14 cellular contexts compared by ENCODE assay signal in genomic region chr2:148546270-148546669, GRCh38.
DNase-seq lines count a peak whose midpoint lies in the region; ATAC-seq and TF ChIP-seq lines count a peak whose summit lies in the region.
"Had no signal": no experiment of that assay in that cellular context is flagged by ENCODE, and none has a peak within 500 bp of the region (broad histone marks: within the 10 kb centered on the region; RNA-seq: fewer than 3 reads in every experiment).

No MANE protein-coding gene starts in this region.

- no peak overlapping the region for H3K4me3 ChIP-seq in DND-41 (ENCODE audit: low read depth in 1 of 2, low read length in 2 of 2)
- H3K4me3 ChIP-seq: neural progenitor cell, skin epidermis, transverse colon had no signal

- no peak overlapping the region for H3K27ac ChIP-seq in DND-41 (ENCODE audit: low read length)
- H3K27ac ChIP-seq: neural progenitor cell, skin epidermis, transverse colon had no signal

- H4K20me1 ChIP-seq in DND-41 (ENCODE audit: insufficient read depth, low read length), result no peaks in the 10 kb centered on the region

- H3K79me2 ChIP-seq in DND-41 (ENCODE audit: insufficient read depth, low read length), result no peaks in the 10 kb centered on the region

- H3K4me2 ChIP-seq in DND-41 (ENCODE audit: insufficient read depth, low read length), result no peak overlapping the region
- H3K4me2 ChIP-seq: neural progenitor cell had no signal

- H3K36me3 ChIP-seq in DND-41 (ENCODE audit: insufficient read depth, low read length), result no peaks in the 10 kb centered on the region
- H3K36me3 ChIP-seq: neural progenitor cell, transverse colon had no signal

- H3K9me3 ChIP-seq in DND-41 (ENCODE audit: insufficient read depth, low read length, severe bottlenecking), result no peaks in the 10 kb centered on the region
- H3K9me3 ChIP-seq: transverse colon had no signal

- no peak overlapping the region for H2AFZ ChIP-seq in DND-41 (ENCODE audit: low read depth, low read length)
- H2AFZ ChIP-seq: neural progenitor cell had no signal

- no peak for TF ChIP-seq CTCF in DND-41 (IDR thresholded peaks at IDR 0.05; ENCODE audit: borderline replicate concordance, extremely low read depth, low read length, poor library complexity, severe bottlenecking)

- peaks cover 15% of the 10 kb centered on the region for H3K4me1 ChIP-seq in DND-41 (ENCODE audit: insufficient read depth, low read length)
- H3K4me1 ChIP-seq: neural progenitor cell, transverse colon had no signal

- DNase-seq in DND-41, result peak; percentile 30
- peak; percentile 47 for DNase-seq in KG1 (lab: John Stamatoyannopoulos, UW)
- peak; percentile 81 for DNase-seq in UCSD-AML1 (lab: John Stamatoyannopoulos, UW; ENCODE audit: unreplicated experiment)
- peak; percentile 25 for DNase-seq in kidney tubule cell (ENCODE audit: low spot score)
- no peak for DNase-seq in central memory CD4-positive, alpha-beta T cell
- no peak for DNase-seq in superior temporal gyrus (ENCODE audit: extremely low spot score)
- no peak for DNase-seq in stimulated activated CD4-positive, alpha-beta T cell treated with anti-CD3 and anti-CD28 coated beads, Interleukin-4, amount 100 ng/mL, for 4 hours
- DNase-seq: head of caudate nucleus, left colon, NCI-H146, transverse colon had no signal

- no peak overlapping the region for H3K9ac ChIP-seq in DND-41 (ENCODE audit: low read depth, low read length)
- H3K9ac ChIP-seq: neural progenitor cell had no signal

- ATAC-seq in DND-41 (ENCODE audit: insufficient read depth, low read depth) (peak; percentile 73), HG03342 (IDR thresholded peaks at IDR 0.05; ENCODE audit: unreplicated experiment) (no peak)
- ATAC-seq: left colon had no signal

- H3K27me3 ChIP-seq in DND-41 (ENCODE audit: insufficient read depth, low read length, poor library complexity), result no peaks in the 10 kb centered on the region
- H3K27me3 ChIP-seq: neural progenitor cell, transverse colon had no signal

Comparison
In these comparisons a context has a peak if more than half of its experiments do, and no peak if none do; other contexts are left out.
1. DNase-seq: peak in DND-41 (single experiment), KG1 (single experiment), UCSD-AML1 (single experiment) and kidney tubule cell (single experiment); none in central memory CD4-positive, alpha-beta T cell (single experiment), superior temporal gyrus (single experiment) and stimulated activated CD4-positive, alpha-beta T cell treated with anti-CD3 and anti-CD28 coated beads, Interleukin-4, amount 100 ng/mL, for 4 hours (0 of 2).